Comparison of ENCODE assay signal across 8 cellular contexts in genomic region chr9:13278368-13279246, GRCh38. TPM values are rescaled to one million over a fixed set of nuclear protein-coding genes. Genes with fewer than 3 reads are reported as not detected.
A peak's percentile ranks its signal among the peaks of the same experiment; 100 is the strongest.
DNase-seq lines count a peak whose midpoint lies in the region; ATAC-seq and TF ChIP-seq lines count a peak whose summit lies in the region.

No MANE protein-coding gene starts in this region.

- no peak for TF ChIP-seq CTCF in WTC11 (IDR thresholded peaks at IDR 0.05)
- peak in 7 of 12 donors; percentile 10 to 53 (median 28) for TF ChIP-seq CTCF in heart left ventricle (IDR thresholded peaks at IDR 0.05)
- TF ChIP-seq CTCF in parathyroid adenoma (IDR thresholded peaks at IDR 0.05) = no peak

- H3K36me3 Mint-ChIP-seq in activated naive CD8-positive, alpha-beta T cell treated with anti-CD3 and anti-CD28 coated beads, Interleukin-2, amount 50 U/mL, for 24 hours (ENCODE audit: low read depth) = peaks cover 2% of the 10 kb centered on the region
- no peaks in the 10 kb centered on the region for H3K36me3 Mint-ChIP-seq in activated naive CD8-positive, alpha-beta T cell treated with anti-CD3 and anti-CD28 coated beads for 36 hours
- no peaks in the 10 kb centered on the region for H3K36me3 Mint-ChIP-seq in WTC11
- H3K36me3 Mint-ChIP-seq in naive thymus-derived CD8-positive, alpha-beta T cell = peaks cover 0 to 11% (median 3%) of the 10 kb centered on the region in 3 donors

- H3K27ac Mint-ChIP-seq in activated naive CD8-positive, alpha-beta T cell treated with anti-CD3 and anti-CD28 coated beads, Interleukin-2, amount 50 U/mL, for 24 hours = no peak overlapping the region
- H3K27ac Mint-ChIP-seq in activated naive CD8-positive, alpha-beta T cell treated with anti-CD3 and anti-CD28 coated beads for 36 hours = no peak overlapping the region
- peak overlapping the region; percentile 85 for H3K27ac Mint-ChIP-seq in WTC11
- no peak overlapping the region for H3K27ac Mint-ChIP-seq in naive thymus-derived CD8-positive, alpha-beta T cell

- H3K27ac ChIP-seq in heart left ventricle = peak overlapping the region; percentile 90 to 98 (median 96)
- H3K27ac ChIP-seq in parathyroid adenoma = peak overlapping the region; percentile 56

- H3K27me3 ChIP-seq in heart left ventricle (peaks cover 0 to 4% (median 0%) of the 10 kb centered on the region in 9 donors), parathyroid adenoma (ENCODE audit: control insufficient read depth, insufficient read depth, low read length) (no peaks in the 10 kb centered on the region)

- H3K9me3 ChIP-seq in heart left ventricle (no peaks in the 10 kb centered on the region), parathyroid adenoma (ENCODE audit: control insufficient read depth, low read length) (no peaks in the 10 kb centered on the region)

- H3K27me3 Mint-ChIP-seq in activated naive CD8-positive, alpha-beta T cell treated with anti-CD3 and anti-CD28 coated beads, Interleukin-2, amount 50 U/mL, for 24 hours = peaks cover 28% of the 10 kb centered on the region
- H3K27me3 Mint-ChIP-seq in activated naive CD8-positive, alpha-beta T cell treated with anti-CD3 and anti-CD28 coated beads for 36 hours = peaks cover 38% of the 10 kb centered on the region
- no peaks in the 10 kb centered on the region for H3K27me3 Mint-ChIP-seq in WTC11 (ENCODE audit: low read depth)
- peaks cover 9 to 42% (median 25%) of the 10 kb centered on the region in 5 donors for H3K27me3 Mint-ChIP-seq in naive thymus-derived CD8-positive, alpha-beta T cell

- no peaks in the 10 kb centered on the region for H3K79me2 ChIP-seq in parathyroid adenoma

- H2AFZ ChIP-seq in parathyroid adenoma = peak overlapping the region; percentile 65

- peaks cover 9% of the 10 kb centered on the region for H3K9me3 Mint-ChIP-seq in activated naive CD8-positive, alpha-beta T cell treated with anti-CD3 and anti-CD28 coated beads, Interleukin-2, amount 50 U/mL, for 24 hours
- H3K9me3 Mint-ChIP-seq in activated naive CD8-positive, alpha-beta T cell treated with anti-CD3 and anti-CD28 coated beads for 36 hours = peaks cover 1% of the 10 kb centered on the region
- H3K9me3 Mint-ChIP-seq in WTC11 = no peaks in the 10 kb centered on the region
- peaks cover 0 to 23% (median 6%) of the 10 kb centered on the region in 9 donors for H3K9me3 Mint-ChIP-seq in naive thymus-derived CD8-positive, alpha-beta T cell

- peaks cover 3 to 45% (median 25%) of the 10 kb centered on the region in 12 donors for H3K4me1 ChIP-seq in heart left ventricle
- H3K4me1 ChIP-seq in parathyroid adenoma = no peaks in the 10 kb centered on the region

- TF ChIP-seq POLR2A in heart left ventricle (IDR thresholded peaks at IDR 0.05) = peak in 1 of 2 donors; percentile 42

- WGBS in heart left ventricle, 4 donors = 0 to 1% (median 1%) methylated on average over 38 to 67 of the region's 67 CpGs

- peak overlapping the region; percentile 91 for H3K4me2 ChIP-seq in parathyroid adenoma (ENCODE audit: low read length)

- H3K4me3 Mint-ChIP-seq in activated naive CD8-positive, alpha-beta T cell treated with anti-CD3 and anti-CD28 coated beads, Interleukin-2, amount 50 U/mL, for 24 hours = peak overlapping the region; percentile 38
- H3K4me3 Mint-ChIP-seq in activated naive CD8-positive, alpha-beta T cell treated with anti-CD3 and anti-CD28 coated beads for 36 hours = no peak overlapping the region
- H3K4me3 Mint-ChIP-seq in WTC11 = peak overlapping the region; percentile 95
- H3K4me3 Mint-ChIP-seq in naive thymus-derived CD8-positive, alpha-beta T cell = no peak overlapping the region

- no peak for DNase-seq in activated naive CD8-positive, alpha-beta T cell treated with anti-CD3 and anti-CD28 coated beads, Interleukin-2, amount 50 U/mL, for 24 hours
- DNase-seq in activated naive CD8-positive, alpha-beta T cell treated with anti-CD3 and anti-CD28 coated beads for 36 hours = no peak
- DNase-seq in WTC11 (ENCODE audit: low spot score) (peak; percentile 44), heart left ventricle (peak; percentile 61 to 77 (median 74))
- no peak for DNase-seq in naive thymus-derived CD8-positive, alpha-beta T cell

- no peak for ATAC-seq in activated naive CD8-positive, alpha-beta T cell treated with anti-CD3 and anti-CD28 coated beads, Interleukin-2, amount 50 U/mL, for 24 hours
- peak; percentile 31 for ATAC-seq in WTC11
- ATAC-seq in heart left ventricle = peak; percentile 70 to 87 (median 76)
- ATAC-seq in naive thymus-derived CD8-positive, alpha-beta T cell = no peak
- no peak for ATAC-seq in HG02588 (IDR thresholded peaks at IDR 0.05; ENCODE audit: unreplicated experiment)
- no peak for ATAC-seq in HG02973 (IDR thresholded peaks at IDR 0.05; ENCODE audit: unreplicated experiment)

- intact Hi-C loops in heart left ventricle (cut with DNase I) = loop anchor here in 4 of 10 donors (2.0 to 10.0 kb wide), 3 partner anchors 64 to 76 kb away; no protein-coding TSS in a partner anchor

- no peak overlapping the region for H3K9ac ChIP-seq in parathyroid adenoma

- CTCF ChIA-PET in WTC11 (lab: Charles Lee) = no interaction called here

- H3K4me3 ChIP-seq in heart left ventricle (peak overlapping the region; percentile 53 to 83 (median 75)), parathyroid adenoma (ENCODE audit: low read depth, low read length) (peak overlapping the region; percentile 77)

- POLR2A ChIA-PET in WTC11 (lab: Charles Lee) = no interaction called here
- POLR2A ChIA-PET in naive thymus-derived CD8-positive, alpha-beta T cell (lab: Charles Lee) = no interaction called here

- no peaks in the 10 kb centered on the region for H3K4me1 Mint-ChIP-seq in activated naive CD8-positive, alpha-beta T cell treated with anti-CD3 and anti-CD28 coated beads, Interleukin-2, amount 50 U/mL, for 24 hours
- H3K4me1 Mint-ChIP-seq in activated naive CD8-positive, alpha-beta T cell treated with anti-CD3 and anti-CD28 coated beads for 36 hours = no peaks in the 10 kb centered on the region
- H3K4me1 Mint-ChIP-seq in WTC11 = peaks cover 22% of the 10 kb centered on the region
- H3K4me1 Mint-ChIP-seq in naive thymus-derived CD8-positive, alpha-beta T cell = peaks cover 0 to 2% (median under 1%) of the 10 kb centered on the region in 4 donors

- H3K36me3 ChIP-seq in heart left ventricle (no peaks in the 10 kb centered on the region), parathyroid adenoma (ENCODE audit: control insufficient read depth, insufficient read depth, low read length) (no peaks in the 10 kb centered on the region)

TF ChIP-seq in WTC11, 78 proteins besides CTCF, POLR2A, EP300 and RAD21 (continues in another document):
- no peak for TF ChIP-seq RORB (CRISPR knock-in tag; IDR thresholded peaks at IDR 0.05)
- no peak for TF ChIP-seq NR1H2 (CRISPR knock-in tag; IDR thresholded peaks at IDR 0.05)
- no peak for TF ChIP-seq GRHL2 (CRISPR knock-in tag; IDR thresholded peaks at IDR 0.05; ENCODE audit: insufficient replicate concordance, severe bottlenecking)
- peak; percentile 44; the same call in 1 of the 2 replicates for TF ChIP-seq MAX (CRISPR knock-in tag; IDR thresholded peaks at IDR 0.05)
- TF ChIP-seq ETV6 (CRISPR knock-in tag; IDR thresholded peaks at IDR 0.05) = no peak
- TF ChIP-seq CDX4 (CRISPR knock-in tag; IDR thresholded peaks at IDR 0.05; ENCODE audit: borderline replicate concordance) = no peak
- TF ChIP-seq TEAD4 (CRISPR knock-in tag; IDR thresholded peaks at IDR 0.05) = no peak
- TF ChIP-seq ATF2 (CRISPR knock-in tag; IDR thresholded peaks at IDR 0.05; ENCODE audit: borderline replicate concordance, low read depth) = no peak
- TF ChIP-seq TP53 (CRISPR knock-in tag; IDR thresholded peaks at IDR 0.05) = no peak
- TF ChIP-seq ZNF423 (CRISPR knock-in tag; IDR thresholded peaks at IDR 0.05) = peak; percentile 70
- TF ChIP-seq SMAD3 (CRISPR knock-in tag; IDR thresholded peaks at IDR 0.05; ENCODE audit: borderline replicate concordance) = no peak
- TF ChIP-seq ZNF512 (CRISPR knock-in tag; IDR thresholded peaks at IDR 0.05; ENCODE audit: borderline replicate concordance) = no peak
- peak; percentile 45; the same call in 1 of the 2 replicates for TF ChIP-seq SP1 (CRISPR knock-in tag; conservative IDR thresholded peaks at IDR 0.05)

RNA-seq across cellular contexts. Expression of gene MPDZ, which starts 0.9 kb away (rescaled TPM):
- total RNA-seq in activated naive CD8-positive, alpha-beta T cell treated with anti-CD3 and anti-CD28 coated beads for 36 hours = not detected
- total RNA-seq in WTC11 (2021) (38.1 to 39.3 TPM (median 38.5 TPM) in 3 replicates), heart left ventricle (100 to 1,000 TPM in 1 of 9 donors, 10 to 100 TPM in 8; 60.7 to 106 (median 69.1) TPM)
- polyA plus RNA-seq in heart left ventricle = 10 to 100 TPM; 19.5 to 39.4 TPM
- not detected for total RNA-seq in naive thymus-derived CD8-positive, alpha-beta T cell
- not detected for polyA plus RNA-seq in naive thymus-derived CD8-positive, alpha-beta T cell

Comparison
In these comparisons a context has a peak if more than half of its experiments do, and no peak if none do; other contexts are left out.
1. H3K4me3 Mint-ChIP-seq: peak in activated naive CD8-positive, alpha-beta T cell treated with anti-CD3 and anti-CD28 coated beads, Interleukin-2, amount 50 U/mL, for 24 hours (single experiment) and WTC11 (single experiment); none in activated naive CD8-positive, alpha-beta T cell treated with anti-CD3 and anti-CD28 coated beads for 36 hours (single experiment) and naive thymus-derived CD8-positive, alpha-beta T cell (0 of 10).
2. ATAC-seq: peak in WTC11 (single experiment) and heart left ventricle (4 of 4); none in activated naive CD8-positive, alpha-beta T cell treated with anti-CD3 and anti-CD28 coated beads, Interleukin-2, amount 50 U/mL, for 24 hours (single experiment), naive thymus-derived CD8-positive, alpha-beta T cell (0 of 2), HG02588 (single experiment) and HG02973 (single experiment).
3. DNase-seq: peak in WTC11 (single experiment) and heart left ventricle (5 of 5); none in activated naive CD8-positive, alpha-beta T cell treated with anti-CD3 and anti-CD28 coated beads, Interleukin-2, amount 50 U/mL, for 24 hours (single experiment), activated naive CD8-positive, alpha-beta T cell treated with anti-CD3 and anti-CD28 coated beads for 36 hours (single experiment) and naive thymus-derived CD8-positive, alpha-beta T cell (0 of 10).
4. CTCF ChIP-seq: peak in heart left ventricle (7 of 12); none in WTC11 (single experiment) and parathyroid adenoma (single experiment).
5. RNA of gene MPDZ, which starts 0.9 kb away (total RNA-seq): 60.7 to 106 TPM in heart left ventricle and 38.1 to 39.3 TPM in WTC11; not detected in activated naive CD8-positive, alpha-beta T cell treated with anti-CD3 and anti-CD28 coated beads for 36 hours and not detected in naive thymus-derived CD8-positive, alpha-beta T cell; every median in the first group is over 10 times any median in the second.